In genomic region chr3:72238341-72238740, GRCh38 we compare ENCODE assay signal across 23 cellular contexts.
DNase-seq lines count a peak whose midpoint lies in the region; ATAC-seq and TF ChIP-seq lines count a peak whose summit lies in the region.
"Had no signal": no experiment of that assay in that cellular context is flagged by ENCODE, and none has a peak within 500 bp of the region (broad histone marks: within the 10 kb centered on the region; RNA-seq: fewer than 3 reads in every experiment).

No MANE protein-coding gene starts in this region.

- H3K9me3 ChIP-seq in GM23248 (ENCODE audit: low read depth), result no peaks in the 10 kb centered on the region
- H3K9me3 ChIP-seq in esophagus squamous epithelium, result no peaks in the 10 kb centered on the region
- H3K9me3 ChIP-seq: esophagus muscularis mucosa, thyroid gland had no signal

- no peak overlapping the region for H3K9ac ChIP-seq in GM23248

- H3K9me3 Mint-ChIP-seq in mesothelial cell of epicardium, result no peaks in the 10 kb centered on the region
- H3K9me3 Mint-ChIP-seq in stimulated activated effector memory CD8-positive, alpha-beta T cell treated with anti-CD3 and anti-CD28 coated beads, Interleukin-12 subunit alpha, Interleukin-12 subunit beta, amount 100 ng/mL, for 72 hours, result no peaks in the 10 kb centered on the region

- H3K27ac Mint-ChIP-seq in mesothelial cell of epicardium, result peak overlapping the region; percentile 30
- no peak overlapping the region for H3K27ac Mint-ChIP-seq in stimulated activated effector memory CD8-positive, alpha-beta T cell treated with anti-CD3 and anti-CD28 coated beads, Interleukin-12 subunit alpha, Interleukin-12 subunit beta, amount 100 ng/mL, for 72 hours
- H3K27ac Mint-ChIP-seq: nephron progenitor cell had no signal

- no peaks in the 10 kb centered on the region for H3K36me3 ChIP-seq in GM23248 (ENCODE audit: low read depth)
- no peaks in the 10 kb centered on the region for H3K36me3 ChIP-seq in esophagus squamous epithelium
- H3K36me3 ChIP-seq: esophagus muscularis mucosa, thyroid gland had no signal

- peak overlapping the region; percentile 55 for H3K4me2 ChIP-seq in GM23248 (ENCODE audit: unreplicated experiment)

- intact Hi-C loops in esophagus squamous epithelium (cut with DNase I), result no loop called here

- no peak overlapping the region for H3K4me3 Mint-ChIP-seq in mesothelial cell of epicardium
- H3K4me3 Mint-ChIP-seq in stimulated activated effector memory CD8-positive, alpha-beta T cell treated with anti-CD3 and anti-CD28 coated beads, Interleukin-12 subunit alpha, Interleukin-12 subunit beta, amount 100 ng/mL, for 72 hours, result no peak overlapping the region
- H3K4me3 Mint-ChIP-seq: nephron progenitor cell had no signal

- H3K79me2 ChIP-seq in GM23248 (ENCODE audit: insufficient read depth), result no peaks in the 10 kb centered on the region

- H3K4me1 ChIP-seq in GM23248 (ENCODE audit: insufficient read depth), result peaks cover 38% of the 10 kb centered on the region
- H3K4me1 ChIP-seq in esophagus squamous epithelium, result peaks cover 0 to 24% (median 0%) of the 10 kb centered on the region in 3 donors
- H3K4me1 ChIP-seq: thyroid gland had no signal

- peaks cover 19% of the 10 kb centered on the region for H3K27me3 Mint-ChIP-seq in mesothelial cell of epicardium (ENCODE audit: low read depth)

- no peak for ATAC-seq in omental fat pad (ENCODE audit: low FRiP score)
- ATAC-seq in stimulated activated effector memory CD8-positive, alpha-beta T cell treated with anti-CD3 and anti-CD28 coated beads, Interleukin-12 subunit alpha, Interleukin-12 subunit beta, amount 100 ng/mL, for 72 hours, result no peak
- ATAC-seq: left colon had no signal

- no peaks in the 10 kb centered on the region for H4K20me1 ChIP-seq in GM23248 (ENCODE audit: insufficient read depth)

- H2AFZ ChIP-seq in GM23248, result 0 out of 2 replicates have a peak overlapping the region, but pooled peaks have one; percentile 4

- DNase-seq in GM23248 (peak; percentile 48), esophagus squamous epithelium (lab: John Stamatoyannopoulos, UW) (no peak), mesothelial cell of epicardium (ENCODE audit: low spot score in 2 of 2, unreplicated experiment in 2 of 2) (no peak), dedifferentiated amniotic fluid mesenchymal stem cell (ENCODE audit: extremely low spot score) (no peak), omental fat pad (ENCODE audit: low spot score) (no peak), SIG-M5 (lab: John Stamatoyannopoulos, UW) (no peak)
- no peak for DNase-seq in stimulated activated effector memory CD8-positive, alpha-beta T cell treated with anti-CD3 and anti-CD28 coated beads, Interleukin-12 subunit alpha, Interleukin-12 subunit beta, amount 100 ng/mL, for 72 hours (ENCODE audit: low spot score in 2 of 2)
- DNase-seq: activated naive CD4-positive, alpha-beta T cell; activated T-cell treated with anti-CD3 and anti-CD28 coated beads, Interleukin-2, amount 50 U/mL, for 1 hour; amniotic stem cell; C1 segment of cervical spinal cord; Calu3; central memory CD4-positive, alpha-beta T cell; effector memory CD4-positive, alpha-beta T cell; Karpas-422; left colon; MV-4-11; NCI-H187 treated with DMSO at 0.1 percent for 48 hours; nephron progenitor cell; T1000; thyroid gland had no signal

- 7 to 14% methylated on average over 6 of the region's 6 CpGs for WGBS in GM23248 (ENCODE audit: low coverage in 1 of 2, low lambda C conversion rate in 2 of 2, missing lambda C conversion rate in 2 of 2), 2 experiments
- 74 to 88% methylated on average over 6 of the region's 6 CpGs for WGBS in esophagus squamous epithelium, 2 donors

- no peaks in the 10 kb centered on the region for H3K9me2 ChIP-seq in GM23248 (ENCODE audit: insufficient read depth)

- no peaks in the 10 kb centered on the region for H3K27me3 ChIP-seq in GM23248 (replicated peaks; ENCODE audit: insufficient read depth)
- H3K27me3 ChIP-seq in esophagus squamous epithelium, result no peaks in the 10 kb centered on the region
- H3K27me3 ChIP-seq: esophagus muscularis mucosa, thyroid gland had no signal

- H3K36me3 Mint-ChIP-seq in mesothelial cell of epicardium, result no peaks in the 10 kb centered on the region
- no peaks in the 10 kb centered on the region for H3K36me3 Mint-ChIP-seq in stimulated activated effector memory CD8-positive, alpha-beta T cell treated with anti-CD3 and anti-CD28 coated beads, Interleukin-12 subunit alpha, Interleukin-12 subunit beta, amount 100 ng/mL, for 72 hours

- TF ChIP-seq CTCF in esophagus squamous epithelium (IDR thresholded peaks at IDR 0.05) (no peak), mesothelial cell of epicardium (IDR thresholded peaks at IDR 0.05; ENCODE audit: unreplicated experiment) (no peak), omental fat pad (IDR thresholded peaks at IDR 0.05) (no peak)

- H3K27ac ChIP-seq in GM23248, result peak overlapping the region; percentile 46
- peak overlapping the region in 3 of 4 donors; percentile 62 to 72 (median 64) for H3K27ac ChIP-seq in esophagus squamous epithelium
- peak overlapping the region; percentile 51 for H3K27ac ChIP-seq in temporal lobe (ENCODE audit: low read depth, low read length)
- H3K27ac ChIP-seq: esophagus muscularis mucosa, thyroid gland had no signal

- H3K4me3 ChIP-seq in GM23248 (peak overlapping the region; percentile 18; the same call in 1 of the 2 replicates), esophagus squamous epithelium (no peak overlapping the region)
- H3K4me3 ChIP-seq: esophagus muscularis mucosa, thyroid gland had no signal

- in situ Hi-C loops in GM23248 (cut with MboI), result no loop called here

- TF ChIP-seq POLR2A in esophagus squamous epithelium (IDR thresholded peaks at IDR 0.05), result no peak

- H3K4me1 Mint-ChIP-seq in mesothelial cell of epicardium, result peaks cover 10% of the 10 kb centered on the region
- no peaks in the 10 kb centered on the region for H3K4me1 Mint-ChIP-seq in stimulated activated effector memory CD8-positive, alpha-beta T cell treated with anti-CD3 and anti-CD28 coated beads, Interleukin-12 subunit alpha, Interleukin-12 subunit beta, amount 100 ng/mL, for 72 hours

- peaks cover 33% of the 10 kb centered on the region for H3F3A ChIP-seq in GM23248 (ENCODE audit: insufficient read depth)
